ENCODE assay signal across 1 cellular context in the genomic region with DNA sequence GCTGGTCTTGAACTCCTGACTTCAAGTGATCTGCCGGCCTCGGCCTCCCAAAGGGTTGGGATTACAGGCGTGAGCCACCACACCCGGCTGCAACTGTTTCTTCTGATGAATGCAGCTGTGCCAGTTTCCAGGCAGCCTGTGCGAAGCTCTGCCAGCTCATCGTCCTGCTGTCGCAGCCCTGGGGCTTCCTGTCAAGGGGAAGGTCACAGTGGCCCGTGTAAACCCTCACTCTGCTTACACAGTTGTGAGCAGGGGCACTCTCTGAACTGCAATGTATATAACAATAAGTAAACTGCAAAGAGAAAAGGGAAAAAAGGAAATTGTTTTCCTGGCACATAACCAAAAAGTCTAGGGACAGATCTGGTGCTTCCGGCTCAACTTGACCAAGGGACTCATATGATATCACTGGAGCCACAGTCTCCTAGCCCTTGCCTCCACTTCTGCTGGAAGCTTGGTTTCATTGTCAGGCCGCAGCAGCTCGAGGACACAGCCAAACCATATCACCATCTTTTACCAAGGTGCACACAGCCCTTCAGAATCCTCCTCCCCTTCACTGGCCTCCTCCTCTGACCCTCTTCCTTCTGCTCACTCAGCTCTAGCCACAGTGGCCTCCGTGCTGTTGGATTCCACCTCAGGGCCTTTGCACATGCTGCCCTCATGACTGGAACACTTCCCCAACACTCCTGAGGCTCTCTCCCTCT.
TF ChIP-seq lines count a peak whose summit lies in the region.

No MANE protein-coding gene starts in this region.

TF ChIP-seq in IMR-90, 13 proteins besides CTCF, POLR2A, EP300 and RAD21 (continued from another document):
- TF ChIP-seq USF2 (IDR thresholded peaks at IDR 0.05; ENCODE audit: low read depth, low read length) = no peak
- no peak for TF ChIP-seq RFX5 (IDR thresholded peaks at IDR 0.05; ENCODE audit: low read depth, low read length)
- TF ChIP-seq CEBPB (IDR thresholded peaks at IDR 0.05; ENCODE audit: low read depth, low read length) = no peak
- TF ChIP-seq CHD1 (IDR thresholded peaks at IDR 0.05; ENCODE audit: low read depth, low read length) = no peak
- TF ChIP-seq RCOR1 (IDR thresholded peaks at IDR 0.05; ENCODE audit: insufficient replicate concordance, low read length) = no peak
- TF ChIP-seq NFE2L2 (IDR thresholded peaks at IDR 0.05; ENCODE audit: low read depth, low read length) = no peak
TF ChIP-seq in IMR-90: peak in this region for 0.
